ENCODE assay signal across 1 cellular context in genomic region chr1:11858968-11859871, GRCh38.
TF ChIP-seq lines count a peak whose summit lies in the region.

No MANE protein-coding gene starts in this region.

TF ChIP-seq in WTC11, 78 proteins besides CTCF, POLR2A, EP300 and RAD21 (continued from another document):
- TF ChIP-seq ZNF532 (CRISPR knock-in tag; IDR thresholded peaks at IDR 0.05; ENCODE audit: borderline replicate concordance) (no peak), SP1 (CRISPR knock-in tag; conservative IDR thresholded peaks at IDR 0.05) (peak; percentile 59), TP53 (CRISPR knock-in tag; IDR thresholded peaks at IDR 0.05) (no peak; the same call in 1 of the 2 replicates), E2F4 (CRISPR knock-in tag; IDR thresholded peaks at IDR 0.05; ENCODE audit: borderline replicate concordance, low read depth) (peak; percentile 77; the same call in 1 of the 2 replicates), ZNF121 (CRISPR knock-in tag; IDR thresholded peaks at IDR 0.05) (0 out of 2 replicates have a peak, but pooled peaks have one; percentile 37), USF2 (CRISPR knock-in tag; IDR thresholded peaks at IDR 0.05) (no peak), E2F1 (CRISPR knock-in tag; IDR thresholded peaks at IDR 0.05) (peak; percentile 92)
TF ChIP-seq in WTC11: peak in this region for 41.
